ENCODE assay signal across 25 cellular contexts in genomic region chr17:11514565-11514964, GRCh38.
A peak's percentile ranks its signal among the peaks of the same experiment; 100 is the strongest.
DNase-seq lines count a peak whose midpoint lies in the region; ATAC-seq, FAIRE-seq and TF ChIP-seq lines count a peak whose summit lies in the region.
"Had no signal": no experiment of that assay in that cellular context is flagged by ENCODE, and none has a peak within 500 bp of the region (broad histone marks: within the 10 kb centered on the region; RNA-seq: fewer than 3 reads in every experiment).

No MANE protein-coding gene starts in this region.

- intact Hi-C loops in A673 (cut with micrococcal nuclease; ENCODE audit: unreplicated experiment), result loop anchor here (2.0 to 10.0 kb wide), 3 partner anchors 20 to 640 kb away; no protein-coding TSS in a partner anchor
- intact Hi-C loops in activated CD4-positive, alpha-beta T cell treated with anti-CD3 and anti-CD28 coated beads, Interleukin-2, amount 10 ng/mL, durations not matched to agents 24 days and 14 days (cut with micrococcal nuclease), result no loop called here

- H3K4me1 Mint-ChIP-seq in activated CD4-positive, alpha-beta T cell treated with anti-CD3 and anti-CD28 coated beads, Interleukin-2, amount 10 ng/mL, durations not matched to agents 24 days and 14 days, result no peaks in the 10 kb centered on the region
- H3K4me1 Mint-ChIP-seq: CD14-positive monocyte; CD8-positive, alpha-beta memory T cell had no signal

- H3K27me3 ChIP-seq in A673 (replicated peaks; ENCODE audit: insufficient read depth, low read depth, low read length, poor library complexity) (no peaks in the 10 kb centered on the region), bronchial epithelial cell (ENCODE audit: control insufficient read depth, insufficient read depth, low read length) (no peaks in the 10 kb centered on the region)
- H3K27me3 ChIP-seq: BE2C; BLaER1 treated with 17β-estradiol and CSF1 and Interleukin-3, amounts not matched to agents 10 nM and 100 nM had no signal

- no peak overlapping the region for H3K4me3 ChIP-seq in A673 (ENCODE audit: low read depth, low read length, poor library complexity, severe bottlenecking)
- H3K4me3 ChIP-seq in bronchial epithelial cell (ENCODE audit: low read depth, low read length), result no peak overlapping the region
- H3K4me3 ChIP-seq: BLaER1 treated with 17β-estradiol and CSF1 and Interleukin-3, amounts not matched to agents 10 nM and 100 nM; GM12878; GM23248 had no signal

- TF ChIP-seq POLR2A in GM12891 (IDR thresholded peaks at IDR 0.05; ENCODE audit: low read depth, low read length), result no peak

- BruUV-seq in A673 (replicated peaks; lab: Mats Ljungman, UMichigan), result no TSS peak

- no peaks in the 10 kb centered on the region for H3K9me3 Mint-ChIP-seq in activated CD4-positive, alpha-beta T cell treated with anti-CD3 and anti-CD28 coated beads, Interleukin-2, amount 10 ng/mL, durations not matched to agents 24 days and 14 days
- H3K9me3 Mint-ChIP-seq: H9 had no signal

- no peak for ATAC-seq in HG03342 (IDR thresholded peaks at IDR 0.05; ENCODE audit: unreplicated experiment)
- ATAC-seq: GM12878, HCT116 had no signal

- peaks cover 78% of the 10 kb centered on the region for H3K4me1 ChIP-seq in A673 (ENCODE audit: insufficient read depth, low read length, poor library complexity, severe bottlenecking)
- H3K4me1 ChIP-seq: BE2C had no signal

- DNase-seq in A673 (ENCODE audit: low spot score) (no peak), bronchial epithelial cell (ENCODE audit: low read depth) (no peak), islet precursor cell (peak; percentile 23), GM12891 (ENCODE audit: insufficient read length, low spot score) (no peak)
- no peak for DNase-seq in activated CD4-positive, alpha-beta T cell treated with anti-CD3 and anti-CD28 coated beads, Interleukin-2, amount 10 ng/mL, durations not matched to agents 24 days and 14 days
- DNase-seq: ACHN; AML-193; BE2C; CD4-positive, alpha-beta T cell; CD8-positive, alpha-beta memory T cell; DMS 273 treated with DMSO at 0.1 percent for 48 hours; DMS79; EL; GDM1; GM23248; H9 had no signal

- no peak overlapping the region for H3K27ac Mint-ChIP-seq in activated CD4-positive, alpha-beta T cell treated with anti-CD3 and anti-CD28 coated beads, Interleukin-2, amount 10 ng/mL, durations not matched to agents 24 days and 14 days
- H3K27ac Mint-ChIP-seq: CD4-positive, alpha-beta T cell; H9 had no signal

- H3K27me3 Mint-ChIP-seq in activated CD4-positive, alpha-beta T cell treated with anti-CD3 and anti-CD28 coated beads, Interleukin-2, amount 10 ng/mL, durations not matched to agents 24 days and 14 days, result no peaks in the 10 kb centered on the region
- H3K27me3 Mint-ChIP-seq: CD4-positive, alpha-beta T cell; CD8-positive, alpha-beta memory T cell had no signal

- CTCF ChIA-PET in A673 (lab: Charles Lee), result interaction anchor here (2.6 kb wide), 1 partner anchor 130 kb away, joined by 19 read pairs; no protein-coding TSS in a partner anchor

- H3K9me3 ChIP-seq in A673 (ENCODE audit: low read depth, low read length, poor library complexity, severe bottlenecking), result no peaks in the 10 kb centered on the region
- H3K9me3 ChIP-seq: BE2C; BLaER1 treated with 17β-estradiol and CSF1 and Interleukin-3, amounts not matched to agents 10 nM and 100 nM had no signal

- FAIRE-seq in bronchial epithelial cell (lab: Jason Lieb, UNC), result peak; percentile 82
- FAIRE-seq in GM12891 (lab: Jason Lieb, UNC), result no peak
- FAIRE-seq: A204.1, D721Med, GM12878, GM18507 had no signal

- no peak for TF ChIP-seq CTCF in A673 (conservative IDR thresholded peaks at IDR 0.05; ENCODE audit: low read depth, low read length)
- no peak for TF ChIP-seq CTCF in bronchial epithelial cell (IDR thresholded peaks at IDR 0.05; ENCODE audit: insufficient read depth, low read length, severe bottlenecking)

- H3K36me3 ChIP-seq in A673 (ENCODE audit: insufficient read depth, low read length, poor library complexity, severe bottlenecking) (no peaks in the 10 kb centered on the region), bronchial epithelial cell (ENCODE audit: control insufficient read depth, insufficient read depth, low read length) (no peaks in the 10 kb centered on the region)
- H3K36me3 ChIP-seq: BE2C; BLaER1 treated with 17β-estradiol and CSF1 and Interleukin-3, amounts not matched to agents 10 nM and 100 nM had no signal

- POLR2A ChIA-PET in A673 (lab: Charles Lee; ENCODE audit: low non-redundant PET), result interaction anchor here (0.7 kb wide), 1 partner anchor 205 kb away, joined by 25 read pairs; no protein-coding TSS in a partner anchor

- no peak overlapping the region for H3K4me3 Mint-ChIP-seq in activated CD4-positive, alpha-beta T cell treated with anti-CD3 and anti-CD28 coated beads, Interleukin-2, amount 10 ng/mL, durations not matched to agents 24 days and 14 days
- H3K4me3 Mint-ChIP-seq: CD14-positive monocyte; CD4-positive, alpha-beta T cell; CD8-positive, alpha-beta memory T cell; H9 had no signal

- no peaks in the 10 kb centered on the region for H3K36me3 Mint-ChIP-seq in activated CD4-positive, alpha-beta T cell treated with anti-CD3 and anti-CD28 coated beads, Interleukin-2, amount 10 ng/mL, durations not matched to agents 24 days and 14 days (ENCODE audit: low read depth)
- H3K36me3 Mint-ChIP-seq: CD14-positive monocyte; CD8-positive, alpha-beta memory T cell had no signal

- peak overlapping the region; percentile 99 for H3K27ac ChIP-seq in A673 (ENCODE audit: low read depth, low read length, poor library complexity, severe bottlenecking)
- H3K27ac ChIP-seq: 22Rv1; BLaER1 treated with 17β-estradiol and CSF1 and Interleukin-3, amounts not matched to agents 10 nM and 100 nM; GM23248 had no signal

TF ChIP-seq in GM12891, 5 proteins besides CTCF, POLR2A, EP300 and RAD21:
- TF ChIP-seq POU2F2 (IDR thresholded peaks at IDR 0.05; ENCODE audit: low read depth, low read length) (no peak), TAF1 (IDR thresholded peaks at IDR 0.05; ENCODE audit: low read depth, low read length) (no peak), PAX5 (IDR thresholded peaks at IDR 0.05; ENCODE audit: insufficient read depth, low read length, severe bottlenecking) (no peak), POLR2AphosphoS5 (IDR thresholded peaks at IDR 0.05; ENCODE audit: low read depth, low read length) (no peak), SPI1 (IDR thresholded peaks at IDR 0.05; ENCODE audit: low read depth, low read length) (no peak)
